10 cellular contexts compared by ENCODE assay signal in the genomic region with DNA sequence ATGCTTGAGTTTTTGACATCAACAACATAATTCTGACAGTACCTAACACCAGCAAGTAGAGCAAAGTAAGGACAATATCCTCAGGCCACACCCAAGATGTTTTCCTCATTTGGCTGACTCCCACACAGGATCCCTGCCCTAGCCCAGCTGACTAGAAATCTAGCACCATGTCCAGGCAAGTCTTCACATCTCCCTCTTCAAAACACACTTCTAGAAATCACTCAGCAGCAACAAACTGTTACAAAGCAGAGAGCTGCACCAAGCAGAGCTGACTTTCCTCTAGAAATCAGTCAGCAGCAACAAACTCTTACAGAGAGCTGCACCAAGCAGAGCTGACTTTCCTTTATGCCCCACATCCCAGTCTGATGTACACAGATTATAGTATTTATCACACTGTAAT. TPM values are rescaled to one million over a fixed set of nuclear protein-coding genes. Genes with fewer than 3 reads are reported as not detected.
DNase-seq lines count a peak whose midpoint lies in the region; ATAC-seq and TF ChIP-seq lines count a peak whose summit lies in the region.
"Had no signal": no experiment of that assay in that cellular context is flagged by ENCODE, and none has a peak within 500 bp of the region (broad histone marks: within the 10 kb centered on the region; RNA-seq: fewer than 3 reads in every experiment).

No MANE protein-coding gene starts in this region.

- H3K4me3 Mint-ChIP-seq in dendritic cell treated with granulocyte-macrophage colony-stimulating factor and Interleukin-4, amounts not matched to agents 40 ng/mL and 50 ng/mL, for 4 days, result no peak overlapping the region

- no peak overlapping the region for H3K4me3 ChIP-seq in brain microvascular endothelial cell (ENCODE audit: low read depth, low read length)
- H3K4me3 ChIP-seq: MG63 had no signal

- ATAC-seq in GM18519 (IDR thresholded peaks at IDR 0.05; ENCODE audit: low FRiP score, unreplicated experiment), result peak; percentile 95
- peak; percentile 95 for ATAC-seq in GM21367 (IDR thresholded peaks at IDR 0.05; ENCODE audit: unreplicated experiment)
- ATAC-seq in HG03108 (IDR thresholded peaks at IDR 0.05; ENCODE audit: unreplicated experiment), result peak; percentile 84

- no peak overlapping the region for H3K27ac ChIP-seq in brain microvascular endothelial cell

- in situ Hi-C loops in brain microvascular endothelial cell (cut with HindIII; ENCODE audit: low pct_ligation_motif_present, low sequenced_read_pairs), result no loop called here

- no peaks in the 10 kb centered on the region for H3K36me3 ChIP-seq in brain microvascular endothelial cell (replicated peaks)
- H3K36me3 ChIP-seq: MG63 had no signal

- intact Hi-C loops in dendritic cell treated with granulocyte-macrophage colony-stimulating factor and Interleukin-4, amounts not matched to agents 40 ng/mL and 50 ng/mL, for 4 days (cut with micrococcal nuclease), result loop anchor here (10.0 kb wide), 2 partner anchors 328 to 332 kb away; a partner anchor contains a TSS

- H3K27me3 Mint-ChIP-seq in dendritic cell treated with granulocyte-macrophage colony-stimulating factor and Interleukin-4, amounts not matched to agents 40 ng/mL and 50 ng/mL, for 4 days, result no peaks in the 10 kb centered on the region

- H3K36me3 Mint-ChIP-seq in dendritic cell treated with granulocyte-macrophage colony-stimulating factor and Interleukin-4, amounts not matched to agents 40 ng/mL and 50 ng/mL, for 4 days (ENCODE audit: low read depth), result peaks cover 38% of the 10 kb centered on the region

- DNase-seq in brain microvascular endothelial cell, result no peak
- no peak for DNase-seq in germinal center (ENCODE audit: low spot score)
- no peak for DNase-seq in H4 (ENCODE audit: low spot score)
- DNase-seq in NCI-H187 treated with DMSO at 0.1 percent for 48 hours (lab: John Stamatoyannopoulos, UW), result no peak
- DNase-seq: amygdala, MG63 had no signal

- no peak for TF ChIP-seq CTCF in brain microvascular endothelial cell (IDR thresholded peaks at IDR 0.05; ENCODE audit: low read depth, low read length, missing control alignments)

- H3K27me3 ChIP-seq in brain microvascular endothelial cell (replicated peaks), result no peaks in the 10 kb centered on the region
- H3K27me3 ChIP-seq: MG63 had no signal

- no peaks in the 10 kb centered on the region for H3K9me3 Mint-ChIP-seq in dendritic cell treated with granulocyte-macrophage colony-stimulating factor and Interleukin-4, amounts not matched to agents 40 ng/mL and 50 ng/mL, for 4 days

- H3K4me1 Mint-ChIP-seq in dendritic cell treated with granulocyte-macrophage colony-stimulating factor and Interleukin-4, amounts not matched to agents 40 ng/mL and 50 ng/mL, for 4 days (ENCODE audit: low read depth), result peaks cover 29% of the 10 kb centered on the region

- peak overlapping the region; percentile 11 for H3K27ac Mint-ChIP-seq in dendritic cell treated with granulocyte-macrophage colony-stimulating factor and Interleukin-4, amounts not matched to agents 40 ng/mL and 50 ng/mL, for 4 days

RNA-seq across cellular contexts. Expression of a gene that starts 7.7 kb away (rescaled TPM):
- 16.5 and 18.4 TPM in 2 replicates for total RNA-seq in H4 (2014; rRNA removed; shearing (Covaris generic))
